Comparison of ENCODE assay signal across 8 cellular contexts in the genomic region with DNA sequence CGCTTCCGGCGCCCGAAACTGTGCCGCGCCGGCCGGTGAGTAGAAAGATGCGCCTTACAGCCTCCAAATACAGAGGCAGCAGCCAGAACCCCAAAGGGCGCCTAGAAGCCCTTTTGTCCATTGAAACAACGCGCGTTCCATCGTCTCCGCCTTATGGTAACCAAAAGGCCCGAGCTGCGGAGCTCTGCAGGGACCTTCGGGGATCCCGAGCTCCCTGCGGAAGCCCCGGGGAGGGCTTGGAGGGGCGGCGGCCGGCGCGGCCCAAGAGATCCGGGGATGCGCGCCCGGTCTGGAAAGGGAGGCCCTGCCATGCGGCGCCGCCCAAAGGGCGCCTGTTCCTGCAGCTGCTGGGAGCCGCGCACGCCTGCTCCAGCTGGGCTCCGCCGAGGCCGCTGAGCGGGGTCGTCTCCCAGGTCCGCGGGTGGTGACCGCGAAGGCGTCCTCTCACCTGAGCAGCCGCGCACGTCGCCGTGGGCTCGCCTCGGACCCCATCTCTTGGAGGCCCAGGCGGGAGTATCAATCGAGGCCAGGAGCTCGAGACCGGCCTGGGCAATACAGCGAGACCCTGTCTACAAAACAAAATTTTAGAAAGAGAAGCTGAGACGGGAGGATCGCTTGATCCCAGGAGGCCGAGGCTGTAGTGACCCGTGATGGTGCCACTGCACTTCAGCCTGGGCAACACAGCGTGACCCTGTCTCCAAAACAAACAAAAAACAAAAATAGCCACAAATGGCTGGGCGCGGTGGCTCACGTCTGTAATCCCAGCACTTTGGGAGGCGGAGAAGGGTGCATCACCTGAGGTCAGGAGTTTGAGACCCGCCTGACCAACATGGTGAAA. TPM values are rescaled to one million over a fixed set of nuclear protein-coding genes. Genes with fewer than 3 reads are reported as not detected.
DNase-seq lines count a peak whose midpoint lies in the region; ATAC-seq and TF ChIP-seq lines count a peak whose summit lies in the region.

No MANE protein-coding gene starts in this region.

- ATAC-seq in GM18505 (IDR thresholded peaks at IDR 0.05; ENCODE audit: unreplicated experiment) (peak; percentile 9), HG03045 (IDR thresholded peaks at IDR 0.05; ENCODE audit: unreplicated experiment) (peak; percentile 10)

- intact Hi-C loops in vagina (cut with DNase I): loop anchor here (5.0 kb wide), 1 partner anchor 57 kb away; no protein-coding TSS in a partner anchor

- H3K9ac ChIP-seq in endocrine pancreas (ENCODE audit: control insufficient read depth, insufficient read depth, low read length) (peak overlapping the region; percentile 47), mucosa of stomach (ENCODE audit: low read length) (peak overlapping the region; percentile 75)

- H3K27me3 ChIP-seq in Peyer's patch (no peaks in the 10 kb centered on the region), endocrine pancreas (ENCODE audit: control insufficient read depth, insufficient read depth, low read length) (no peaks in the 10 kb centered on the region), mucosa of stomach (ENCODE audit: control insufficient read depth, insufficient read depth, low read length) (no peaks in the 10 kb centered on the region), vagina (no peaks in the 10 kb centered on the region)

- no peaks in the 10 kb centered on the region for H3K36me3 ChIP-seq in Peyer's patch
- H3K36me3 ChIP-seq in endocrine pancreas (ENCODE audit: control insufficient read depth, insufficient read depth, low read length): no peaks in the 10 kb centered on the region
- H3K36me3 ChIP-seq in mucosa of stomach (ENCODE audit: control insufficient read depth, insufficient read depth, low read length): no peaks in the 10 kb centered on the region
- no peaks in the 10 kb centered on the region for H3K36me3 ChIP-seq in vagina

- peak overlapping the region; percentile 70 for H3K4me3 ChIP-seq in AG04449 (ENCODE audit: low read depth, low read length)
- H3K4me3 ChIP-seq in Peyer's patch: peak overlapping the region; percentile 52 to 93 (median 84)
- H3K4me3 ChIP-seq in endocrine pancreas (ENCODE audit: control insufficient read depth, insufficient read depth, low read length): no peak overlapping the region
- peak overlapping the region; percentile 62 for H3K4me3 ChIP-seq in mucosa of stomach (ENCODE audit: low read length)
- H3K4me3 ChIP-seq in vagina: peak overlapping the region; percentile 62 to 94

- H3K4me1 ChIP-seq in Peyer's patch (peaks cover 0 to 45% (median 21%) of the 10 kb centered on the region in 4 donors), endocrine pancreas (ENCODE audit: control insufficient read depth, insufficient read depth, low read length) (peaks cover 6% of the 10 kb centered on the region), mucosa of stomach (ENCODE audit: control insufficient read depth, insufficient read depth, low read length) (peaks cover 36% of the 10 kb centered on the region), vagina (peaks cover 72% of the 10 kb centered on the region)

- H3K9me3 ChIP-seq in Peyer's patch: no peaks in the 10 kb centered on the region
- H3K9me3 ChIP-seq in endocrine pancreas (ENCODE audit: control insufficient read depth, low read length): no peaks in the 10 kb centered on the region
- H3K9me3 ChIP-seq in mucosa of stomach (ENCODE audit: control insufficient read depth, low read length): no peaks in the 10 kb centered on the region
- no peaks in the 10 kb centered on the region for H3K9me3 ChIP-seq in vagina

- no peak for DNase-seq in AG04449 (ENCODE audit: low read depth, low spot score)
- peak in 2 of 3 donors; percentile 54 to 76 for DNase-seq in Peyer's patch
- no peak for DNase-seq in vagina (ENCODE audit: extremely low spot score in 2 of 2)
- DNase-seq in mucosa of gallbladder (ENCODE audit: low spot score): no peak

- CTCF ChIA-PET in AG04449 (lab: Yijun Ruan, JAX): interaction anchor here (1.7 to 3.3 kb wide), 3 partner anchors 10 to 251 kb away, joined by 4 to 21 read pairs (median 8); no protein-coding TSS in a partner anchor

- H3K27ac ChIP-seq in Peyer's patch: peak overlapping the region; percentile 85 to 94 (median 90)
- H3K27ac ChIP-seq in vagina: peak overlapping the region; percentile 98

- peak; percentile 1 for TF ChIP-seq POLR2A in GM18505 (IDR thresholded peaks at IDR 0.05; ENCODE audit: borderline replicate concordance, extremely low read depth, insufficient read depth, insufficient read length)
- no peak for TF ChIP-seq POLR2A in Peyer's patch (IDR thresholded peaks at IDR 0.05)
- no peak for TF ChIP-seq POLR2A in vagina (IDR thresholded peaks at IDR 0.05)

- TF ChIP-seq CTCF in AG04449 (IDR thresholded peaks at IDR 0.05; ENCODE audit: insufficient read depth, low read length, missing control alignments) (no peak), Peyer's patch (IDR thresholded peaks at IDR 0.05) (no peak), vagina (IDR thresholded peaks at IDR 0.05) (no peak)

- POLR2A ChIA-PET in AG04449 (lab: Yijun Ruan, JAX): interaction anchor here (0.6 to 2.4 kb wide), 8 partner anchors 8 to 198 kb away, joined by 3 to 9 read pairs (median 4); a partner anchor contains a TSS

RNA-seq across cellular contexts. Expression of a gene that starts 0.8 kb away (rescaled TPM):
- total RNA-seq in Peyer's patch (100 to 1,000 TPM; 135 to 207 (median 191) TPM), vagina (93.3 TPM), mucosa of gallbladder (36.7 TPM)

RNA-seq across cellular contexts. Expression of a gene that starts 7.8 kb away (rescaled TPM):
- total RNA-seq in Peyer's patch: 10 to 100 TPM; 38.0 to 50.6 (median 40.7) TPM
- 44.9 TPM for total RNA-seq in vagina
- total RNA-seq in mucosa of gallbladder: 55.9 TPM

Comparison
In these comparisons a context has a peak if more than half of its experiments do, and no peak if none do; other contexts are left out.
1. DNase-seq: peak in Peyer's patch (2 of 3); none in AG04449 (single experiment), vagina (0 of 2) and mucosa of gallbladder (single experiment).